In genomic region chr11:65890324-65891179, GRCh38 we compare ENCODE assay signal across 1 cellular context.
TF ChIP-seq lines count a peak whose summit lies in the region.

TSS of gene CCDC85B (plus strand) at chr11:65890673. CDS start at chr11:65890784, 111 bp downstream.

TF ChIP-seq in HepG2, 621 proteins besides CTCF, POLR2A, EP300 and RAD21 (continued from another document and continues in another):
- TF ChIP-seq LCORL (IDR thresholded peaks at IDR 0.05): no peak
- no peak for TF ChIP-seq LCORL (CRISPR knock-in tag; IDR thresholded peaks at IDR 0.05)
- TF ChIP-seq MED8 (CRISPR knock-in tag; IDR thresholded peaks at IDR 0.05; ENCODE audit: insufficient replicate concordance): no peak
- TF ChIP-seq SP1 (IDR thresholded peaks at IDR 0.05): no peak
- TF ChIP-seq SP1 (CRISPR knock-in tag; IDR thresholded peaks at IDR 0.05): peak; percentile 88
- no peak for TF ChIP-seq ZNF569 (CRISPR knock-in tag; IDR thresholded peaks at IDR 0.05; ENCODE audit: borderline replicate concordance)
- peak; percentile 76 for TF ChIP-seq TFDP2 (CRISPR knock-in tag; IDR thresholded peaks at IDR 0.05)
- no peak for TF ChIP-seq ZNF17 (CRISPR knock-in tag; IDR thresholded peaks at IDR 0.05)
- TF ChIP-seq CHD2 (IDR thresholded peaks at IDR 0.05; ENCODE audit: low read depth, low read length): 0 out of 2 replicates have a peak, but pooled peaks have one; percentile 25
- no peak for TF ChIP-seq MIXL1 (CRISPR knock-in tag; IDR thresholded peaks at IDR 0.05)
- TF ChIP-seq SSRP1 (CRISPR knock-in tag; IDR thresholded peaks at IDR 0.05): no peak
- TF ChIP-seq DNMT3B (CRISPR knock-in tag; conservative IDR thresholded peaks at IDR 0.05): no peak
- no peak for TF ChIP-seq ZNF329 (CRISPR knock-in tag; IDR thresholded peaks at IDR 0.05; ENCODE audit: low read depth)
- TF ChIP-seq FOXJ3 (CRISPR knock-in tag; IDR thresholded peaks at IDR 0.05; ENCODE audit: borderline replicate concordance): no peak
- TF ChIP-seq, protein P1, sequence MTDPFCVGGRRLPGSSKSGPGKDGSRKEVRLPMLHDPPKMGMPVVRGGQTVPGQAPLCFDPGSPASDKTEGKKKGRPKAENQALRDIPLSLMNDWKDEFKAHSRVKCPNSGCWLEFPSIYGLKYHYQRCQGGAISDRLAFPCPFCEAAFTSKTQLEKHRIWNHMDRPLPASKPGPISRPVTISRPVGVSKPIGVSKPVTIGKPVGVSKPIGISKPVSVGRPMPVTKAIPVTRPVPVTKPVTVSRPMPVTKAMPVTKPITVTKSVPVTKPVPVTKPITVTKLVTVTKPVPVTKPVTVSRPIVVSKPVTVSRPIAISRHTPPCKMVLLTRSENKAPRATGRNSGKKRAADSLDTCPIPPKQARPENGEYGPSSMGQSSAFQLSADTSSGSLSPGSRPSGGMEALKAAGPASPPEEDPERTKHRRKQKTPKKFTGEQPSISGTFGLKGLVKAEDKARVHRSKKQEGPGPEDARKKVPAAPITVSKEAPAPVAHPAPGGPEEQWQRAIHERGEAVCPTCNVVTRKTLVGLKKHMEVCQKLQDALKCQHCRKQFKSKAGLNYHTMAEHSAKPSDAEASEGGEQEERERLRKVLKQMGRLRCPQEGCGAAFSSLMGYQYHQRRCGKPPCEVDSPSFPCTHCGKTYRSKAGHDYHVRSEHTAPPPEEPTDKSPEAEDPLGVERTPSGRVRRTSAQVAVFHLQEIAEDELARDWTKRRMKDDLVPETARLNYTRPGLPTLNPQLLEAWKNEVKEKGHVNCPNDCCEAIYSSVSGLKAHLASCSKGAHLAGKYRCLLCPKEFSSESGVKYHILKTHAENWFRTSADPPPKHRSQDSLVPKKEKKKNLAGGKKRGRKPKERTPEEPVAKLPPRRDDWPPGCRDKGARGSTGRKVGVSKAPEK (CRISPR knock-in tag; IDR thresholded peaks at IDR 0.05; ENCODE audit: borderline replicate concordance): no peak
- TF ChIP-seq MXD4 (CRISPR knock-in tag; IDR thresholded peaks at IDR 0.05): peak; percentile 63
- TF ChIP-seq, protein P2, sequence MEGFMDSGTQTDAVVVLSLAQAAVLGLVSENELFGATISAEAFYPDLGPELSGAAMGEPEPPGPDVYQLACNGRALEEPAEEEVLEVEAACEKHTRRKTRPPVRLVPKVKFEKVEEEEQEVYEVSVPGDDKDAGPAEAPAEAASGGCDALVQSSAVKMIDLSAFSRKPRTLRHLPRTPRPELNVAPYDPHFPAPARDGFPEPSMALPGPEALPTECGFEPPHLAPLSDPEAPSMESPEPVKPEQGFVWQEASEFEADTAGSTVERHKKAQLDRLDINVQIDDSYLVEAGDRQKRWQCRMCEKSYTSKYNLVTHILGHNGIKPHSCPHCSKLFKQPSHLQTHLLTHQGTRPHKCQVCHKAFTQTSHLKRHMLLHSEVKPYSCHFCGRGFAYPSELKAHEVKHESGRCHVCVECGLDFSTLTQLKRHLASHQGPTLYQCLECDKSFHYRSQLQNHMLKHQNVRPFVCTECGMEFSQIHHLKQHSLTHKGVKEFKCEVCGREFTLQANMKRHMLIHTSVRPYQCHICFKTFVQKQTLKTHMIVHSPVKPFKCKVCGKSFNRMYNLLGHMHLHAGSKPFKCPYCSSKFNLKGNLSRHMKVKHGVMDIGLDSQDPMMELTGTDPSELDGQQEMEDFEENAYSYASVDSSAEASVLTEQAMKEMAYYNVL (CRISPR knock-in tag; IDR thresholded peaks at IDR 0.05; ENCODE audit: borderline replicate concordance): no peak; the same call in 1 of the 2 replicates
- peak; percentile 90 for TF ChIP-seq SALL1 (CRISPR knock-in tag; IDR thresholded peaks at IDR 0.05)
- TF ChIP-seq NFYB (CRISPR knock-in tag; IDR thresholded peaks at IDR 0.05): peak; percentile 69
- no peak for TF ChIP-seq NCOA5 (CRISPR knock-in tag; IDR thresholded peaks at IDR 0.05)
- TF ChIP-seq FOXA1 (IDR thresholded peaks at IDR 0.05): no peak
- no peak for TF ChIP-seq FOXA1 (CRISPR knock-in tag; IDR thresholded peaks at IDR 0.05)
- TF ChIP-seq KLF9 (CRISPR knock-in tag; IDR thresholded peaks at IDR 0.05; ENCODE audit: low read depth): no peak
- TF ChIP-seq, protein P3, sequence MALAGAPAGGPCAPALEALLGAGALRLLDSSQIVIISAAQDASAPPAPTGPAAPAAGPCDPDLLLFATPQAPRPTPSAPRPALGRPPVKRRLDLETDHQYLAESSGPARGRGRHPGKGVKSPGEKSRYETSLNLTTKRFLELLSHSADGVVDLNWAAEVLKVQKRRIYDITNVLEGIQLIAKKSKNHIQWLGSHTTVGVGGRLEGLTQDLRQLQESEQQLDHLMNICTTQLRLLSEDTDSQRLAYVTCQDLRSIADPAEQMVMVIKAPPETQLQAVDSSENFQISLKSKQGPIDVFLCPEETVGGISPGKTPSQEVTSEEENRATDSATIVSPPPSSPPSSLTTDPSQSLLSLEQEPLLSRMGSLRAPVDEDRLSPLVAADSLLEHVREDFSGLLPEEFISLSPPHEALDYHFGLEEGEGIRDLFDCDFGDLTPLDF (CRISPR knock-in tag; IDR thresholded peaks at IDR 0.05): 0 out of 2 replicates have a peak, but pooled peaks have one; percentile 48
- TF ChIP-seq IKZF1 (IDR thresholded peaks at IDR 0.05): no peak
- TF ChIP-seq MED13 (CRISPR knock-in tag; IDR thresholded peaks at IDR 0.05): no peak
- peak; percentile 47; the same call in 1 of the 2 replicates for TF ChIP-seq ZNF124 (CRISPR knock-in tag; IDR thresholded peaks at IDR 0.05)
- TF ChIP-seq ZNF143 (CRISPR knock-in tag; IDR thresholded peaks at IDR 0.05): peak; percentile 40; the same call in 1 of the 2 replicates
- TF ChIP-seq ZNF558 (CRISPR knock-in tag; IDR thresholded peaks at IDR 0.05; ENCODE audit: borderline replicate concordance): peak; percentile 78; the same call in 1 of the 2 replicates
- no peak for TF ChIP-seq TCF12 (IDR thresholded peaks at IDR 0.05)
- no peak; the same call in 1 of the 2 replicates for TF ChIP-seq TCF12 (CRISPR knock-in tag; IDR thresholded peaks at IDR 0.05)
- no peak; the same call in 1 of the 2 replicates for TF ChIP-seq ZNF12 (CRISPR knock-in tag; IDR thresholded peaks at IDR 0.05)
- TF ChIP-seq FOSL2 (CRISPR knock-in tag; IDR thresholded peaks at IDR 0.05): no peak
- no peak for TF ChIP-seq RARG (CRISPR knock-in tag; IDR thresholded peaks at IDR 0.05; ENCODE audit: low read depth)
- no peak for TF ChIP-seq ZNF260 (CRISPR knock-in tag; IDR thresholded peaks at IDR 0.05; ENCODE audit: borderline replicate concordance, low read depth)
- TF ChIP-seq TMF1 (CRISPR knock-in tag; IDR thresholded peaks at IDR 0.05; ENCODE audit: low read depth): peak; percentile 97
- TF ChIP-seq SP5 (CRISPR knock-in tag; IDR thresholded peaks at IDR 0.05; ENCODE audit: borderline replicate concordance, low read depth): peak; percentile 31; the same call in 1 of the 2 replicates
- no peak for TF ChIP-seq ZNF264 (CRISPR knock-in tag; IDR thresholded peaks at IDR 0.05)
- TF ChIP-seq BHLHE40 (IDR thresholded peaks at IDR 0.05; ENCODE audit: low read length): peak; percentile 85
- no peak for TF ChIP-seq SIN3B (IDR thresholded peaks at IDR 0.05; ENCODE audit: low read length)
- TF ChIP-seq SAP130 (CRISPR knock-in tag; IDR thresholded peaks at IDR 0.05; ENCODE audit: low read depth): peak; percentile 87
- peak; percentile 46; the same call in 1 of the 2 replicates for TF ChIP-seq ZNF878 (CRISPR knock-in tag; IDR thresholded peaks at IDR 0.05)
- no peak for TF ChIP-seq HHEX (CRISPR knock-in tag; IDR thresholded peaks at IDR 0.05)
- no peak for TF ChIP-seq NFIC (IDR thresholded peaks at IDR 0.05; ENCODE audit: low read length)
- TF ChIP-seq, protein P4, sequence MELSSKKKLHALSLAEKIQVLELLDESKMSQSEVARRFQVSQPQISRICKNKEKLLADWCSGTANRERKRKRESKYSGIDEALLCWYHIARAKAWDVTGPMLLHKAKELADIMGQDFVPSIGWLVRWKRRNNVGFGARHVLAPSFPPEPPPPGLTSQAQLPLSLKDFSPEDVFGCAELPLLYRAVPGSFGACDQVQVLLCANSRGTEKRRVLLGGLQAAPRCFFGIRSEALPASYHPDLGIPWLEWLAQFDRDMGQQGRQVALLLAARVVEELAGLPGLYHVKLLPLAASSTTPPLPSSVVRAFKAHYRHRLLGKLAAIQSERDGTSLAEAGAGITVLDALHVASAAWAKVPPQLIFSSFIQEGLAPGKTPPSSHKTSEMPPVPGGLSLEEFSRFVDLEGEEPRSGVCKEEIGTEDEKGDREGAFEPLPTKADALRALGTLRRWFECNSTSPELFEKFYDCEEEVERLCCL (CRISPR knock-in tag; IDR thresholded peaks at IDR 0.05; ENCODE audit: borderline replicate concordance): no peak
- no peak; the same call in 1 of the 2 replicates for TF ChIP-seq ZNF678 (CRISPR knock-in tag; IDR thresholded peaks at IDR 0.05)
- no peak for TF ChIP-seq AHR (CRISPR knock-in tag; IDR thresholded peaks at IDR 0.05)
- TF ChIP-seq TBX2 (CRISPR knock-in tag; IDR thresholded peaks at IDR 0.05; ENCODE audit: borderline replicate concordance): peak; percentile 54
- no peak for TF ChIP-seq SRSF9 (IDR thresholded peaks at IDR 0.05; ENCODE audit: borderline replicate concordance, insufficient read depth, low read depth, low read length, poor library complexity, severe bottlenecking)
- no peak for TF ChIP-seq SRSF4 (IDR thresholded peaks at IDR 0.05; ENCODE audit: low read depth, low read length, poor library complexity, severe bottlenecking)
- TF ChIP-seq, protein P5, sequence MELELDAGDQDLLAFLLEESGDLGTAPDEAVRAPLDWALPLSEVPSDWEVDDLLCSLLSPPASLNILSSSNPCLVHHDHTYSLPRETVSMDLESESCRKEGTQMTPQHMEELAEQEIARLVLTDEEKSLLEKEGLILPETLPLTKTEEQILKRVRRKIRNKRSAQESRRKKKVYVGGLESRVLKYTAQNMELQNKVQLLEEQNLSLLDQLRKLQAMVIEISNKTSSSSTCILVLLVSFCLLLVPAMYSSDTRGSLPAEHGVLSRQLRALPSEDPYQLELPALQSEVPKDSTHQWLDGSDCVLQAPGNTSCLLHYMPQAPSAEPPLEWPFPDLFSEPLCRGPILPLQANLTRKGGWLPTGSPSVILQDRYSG (CRISPR knock-in tag; IDR thresholded peaks at IDR 0.05): peak; percentile 90; the same call in 1 of the 2 replicates
- TF ChIP-seq, protein P6, sequence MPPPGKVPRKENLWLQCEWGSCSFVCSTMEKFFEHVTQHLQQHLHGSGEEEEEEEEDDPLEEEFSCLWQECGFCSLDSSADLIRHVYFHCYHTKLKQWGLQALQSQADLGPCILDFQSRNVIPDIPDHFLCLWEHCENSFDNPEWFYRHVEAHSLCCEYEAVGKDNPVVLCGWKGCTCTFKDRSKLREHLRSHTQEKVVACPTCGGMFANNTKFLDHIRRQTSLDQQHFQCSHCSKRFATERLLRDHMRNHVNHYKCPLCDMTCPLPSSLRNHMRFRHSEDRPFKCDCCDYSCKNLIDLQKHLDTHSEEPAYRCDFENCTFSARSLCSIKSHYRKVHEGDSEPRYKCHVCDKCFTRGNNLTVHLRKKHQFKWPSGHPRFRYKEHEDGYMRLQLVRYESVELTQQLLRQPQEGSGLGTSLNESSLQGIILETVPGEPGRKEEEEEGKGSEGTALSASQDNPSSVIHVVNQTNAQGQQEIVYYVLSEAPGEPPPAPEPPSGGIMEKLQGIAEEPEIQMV (CRISPR knock-in tag; IDR thresholded peaks at IDR 0.05; ENCODE audit: low read depth): no peak
- TF ChIP-seq ZSCAN21 (CRISPR knock-in tag; IDR thresholded peaks at IDR 0.05; ENCODE audit: borderline replicate concordance): peak; percentile 83
- TF ChIP-seq ARNT (IDR thresholded peaks at IDR 0.05): no peak
- TF ChIP-seq, protein P7, sequence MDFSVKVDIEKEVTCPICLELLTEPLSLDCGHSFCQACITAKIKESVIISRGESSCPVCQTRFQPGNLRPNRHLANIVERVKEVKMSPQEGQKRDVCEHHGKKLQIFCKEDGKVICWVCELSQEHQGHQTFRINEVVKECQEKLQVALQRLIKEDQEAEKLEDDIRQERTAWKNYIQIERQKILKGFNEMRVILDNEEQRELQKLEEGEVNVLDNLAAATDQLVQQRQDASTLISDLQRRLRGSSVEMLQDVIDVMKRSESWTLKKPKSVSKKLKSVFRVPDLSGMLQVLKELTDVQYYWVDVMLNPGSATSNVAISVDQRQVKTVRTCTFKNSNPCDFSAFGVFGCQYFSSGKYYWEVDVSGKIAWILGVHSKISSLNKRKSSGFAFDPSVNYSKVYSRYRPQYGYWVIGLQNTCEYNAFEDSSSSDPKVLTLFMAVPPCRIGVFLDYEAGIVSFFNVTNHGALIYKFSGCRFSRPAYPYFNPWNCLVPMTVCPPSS (IDR thresholded peaks at IDR 0.05): no peak
- TF ChIP-seq SMARCE1 (IDR thresholded peaks at IDR 0.05; ENCODE audit: borderline replicate concordance): no peak
- peak; percentile 58 for TF ChIP-seq ASH2L (IDR thresholded peaks at IDR 0.05; ENCODE audit: insufficient read length, low read depth, low read length)
- TF ChIP-seq AGO2 (optimal IDR thresholded peaks at IDR 0.05; ENCODE audit: low read depth, low read length): no peak
- no peak for TF ChIP-seq ZFP36L2 (CRISPR knock-in tag; IDR thresholded peaks at IDR 0.05)
- peak; percentile 96 for TF ChIP-seq ZSCAN31 (CRISPR knock-in tag; IDR thresholded peaks at IDR 0.05; ENCODE audit: low read depth)
- peak; percentile 26; the same call in 1 of the 2 replicates for TF ChIP-seq ZNF788 (CRISPR knock-in tag; IDR thresholded peaks at IDR 0.05; ENCODE audit: borderline replicate concordance)
- TF ChIP-seq ZNF513 (CRISPR knock-in tag; conservative IDR thresholded peaks at IDR 0.05): no peak
- peak; percentile 80 for TF ChIP-seq EED (CRISPR knock-in tag; IDR thresholded peaks at IDR 0.05)
- no peak; the same call in 1 of the 2 replicates for TF ChIP-seq ZBTB7B (CRISPR knock-in tag; IDR thresholded peaks at IDR 0.05)
- peak; percentile 75; the same call in 1 of the 2 replicates for TF ChIP-seq ZNF773 (CRISPR knock-in tag; IDR thresholded peaks at IDR 0.05; ENCODE audit: borderline replicate concordance)
- no peak for TF ChIP-seq ZFP36 (IDR thresholded peaks at IDR 0.05; ENCODE audit: borderline replicate concordance, low read depth, low read length, partially characterized antibody)
